17 cellular contexts compared by ENCODE assay signal in the genomic region with DNA sequence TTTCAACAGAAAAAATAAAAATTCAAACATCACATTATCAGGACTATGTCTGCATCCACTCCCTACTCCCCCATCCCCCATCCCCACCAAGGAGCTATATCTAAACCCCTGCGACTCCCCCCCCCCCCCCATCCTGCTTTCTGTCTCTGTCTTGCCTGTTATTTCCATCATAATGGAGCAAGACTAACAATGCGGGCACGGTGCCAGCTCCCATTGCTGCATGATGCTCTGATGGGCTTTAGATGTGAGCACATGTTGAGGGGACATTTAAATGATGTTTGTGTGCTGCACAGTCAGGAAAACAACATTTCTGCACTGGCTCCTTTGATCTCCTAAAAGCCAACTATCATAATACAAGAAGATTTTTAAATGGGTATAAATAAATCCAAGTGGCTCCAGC.
DNase-seq lines count a peak whose midpoint lies in the region; ATAC-seq and TF ChIP-seq lines count a peak whose summit lies in the region.
"Had no signal": no experiment of that assay in that cellular context is flagged by ENCODE, and none has a peak within 500 bp of the region (broad histone marks: within the 10 kb centered on the region; RNA-seq: fewer than 3 reads in every experiment).

No MANE protein-coding gene starts in this region.

- H2BK5ac ChIP-seq in neuronal stem cell (ENCODE audit: low read length), result no peak overlapping the region

- H3K4ac ChIP-seq in neuronal stem cell (ENCODE audit: low read length), result no peak overlapping the region

- H2BK15ac ChIP-seq in neuronal stem cell (ENCODE audit: low read length), result no peak overlapping the region

- intact Hi-C loops in body of pancreas (cut with DNase I), result no loop called here
- intact Hi-C loops in activated T-helper 2 cell treated with anti-CD3 and anti-CD28 coated beads, Interferon-gamma antibody, Interleukin-2, Interleukin-4, amounts not matched to agents 10 μg/mL and 5 μg/mL and 100 μg/mL, durations not matched to agents 14 hours and 24 hours and 36 hours (cut with micrococcal nuclease), result no loop called here

- no peak overlapping the region for H4K8ac ChIP-seq in neuronal stem cell (ENCODE audit: low read depth, low read length)

- H3K9ac ChIP-seq in neuronal stem cell (ENCODE audit: low read depth, low read length, poor library complexity), result no peak overlapping the region
- H3K9ac ChIP-seq: parathyroid adenoma had no signal

- peak; percentile 74 for DNase-seq in BE2C
- peak; percentile 64 for DNase-seq in NCI-H1105 treated with DMSO at 0.1 percent for 48 hours (lab: John Stamatoyannopoulos, UW)
- DNase-seq in body of pancreas, result peak in 3 of 4 donors; percentile 13 to 35 (median 20)
- peak; percentile 36 for DNase-seq in iPS-NIHi11 (ENCODE audit: low spot score)
- no peak for DNase-seq in activated T-helper 2 cell treated with anti-CD3 and anti-CD28 coated beads, Interferon-gamma antibody, Interleukin-2, Interleukin-4, amounts not matched to agents 10 μg/mL and 5 μg/mL and 100 μg/mL, durations not matched to agents 14 hours and 24 hours and 36 hours (ENCODE audit: low spot score)
- no peak for DNase-seq in neuronal stem cell (ENCODE audit: low spot score)
- no peak for DNase-seq in NCI-H446 treated with DMSO at 0.1 percent for 48 hours (lab: John Stamatoyannopoulos, UW)
- DNase-seq: activated effector memory CD4-positive, alpha-beta T cell treated with Interleukin-2 at 50 U/mL for 16 hours; AML-193; DMS79 treated with DMSO at 0.1 percent for 48 hours; effector memory CD8-positive, alpha-beta T cell; foreskin keratinocyte; HCEC 1CT; NCI-H2029 treated with DMSO at 0.1 percent for 48 hours had no signal

- no peak overlapping the region for H3K4me3 Mint-ChIP-seq in activated T-helper 2 cell treated with anti-CD3 and anti-CD28 coated beads, Interferon-gamma antibody, Interleukin-2, Interleukin-4, amounts not matched to agents 10 μg/mL and 5 μg/mL and 100 μg/mL, durations not matched to agents 14 hours and 24 hours and 36 hours (ENCODE audit: low read depth)
- H3K4me3 Mint-ChIP-seq: effector memory CD8-positive, alpha-beta T cell had no signal

- H2AK5ac ChIP-seq in neuronal stem cell (ENCODE audit: low read depth, low read length), result no peak overlapping the region

- no peak overlapping the region for H4K91ac ChIP-seq in neuronal stem cell (ENCODE audit: low read depth, low read length, poor library complexity)

- H3K4me2 ChIP-seq in neuronal stem cell (ENCODE audit: insufficient read depth, low read length, poor library complexity, severe bottlenecking), result no peak overlapping the region

- H3K4me1 Mint-ChIP-seq in activated T-helper 2 cell treated with anti-CD3 and anti-CD28 coated beads, Interferon-gamma antibody, Interleukin-2, Interleukin-4, amounts not matched to agents 10 μg/mL and 5 μg/mL and 100 μg/mL, durations not matched to agents 14 hours and 24 hours and 36 hours (ENCODE audit: low read depth), result no peaks in the 10 kb centered on the region

- no peaks in the 10 kb centered on the region for H3K27me3 ChIP-seq in BE2C
- H3K27me3 ChIP-seq in body of pancreas, result no peaks in the 10 kb centered on the region
- H3K27me3 ChIP-seq in neuronal stem cell (ENCODE audit: control insufficient read depth in 3 of 3, insufficient read depth in 3 of 3, low read depth in 1 of 3, low read length in 3 of 3), result no peaks in the 10 kb centered on the region
- H3K27me3 ChIP-seq: foreskin keratinocyte had no signal

- no peak overlapping the region for H3K27ac Mint-ChIP-seq in activated T-helper 2 cell treated with anti-CD3 and anti-CD28 coated beads, Interferon-gamma antibody, Interleukin-2, Interleukin-4, amounts not matched to agents 10 μg/mL and 5 μg/mL and 100 μg/mL, durations not matched to agents 14 hours and 24 hours and 36 hours
- H3K27ac Mint-ChIP-seq: effector memory CD8-positive, alpha-beta T cell had no signal

- no peaks in the 10 kb centered on the region for H3K36me3 ChIP-seq in BE2C
- no peaks in the 10 kb centered on the region for H3K36me3 ChIP-seq in body of pancreas (replicated peaks in 1 of 2; ENCODE audit: insufficient read depth in 1 of 2, low read depth in 2 of 2)
- H3K36me3 ChIP-seq in neuronal stem cell (replicated peaks in 1 of 2; ENCODE audit: control insufficient read depth in 2 of 2, insufficient read depth in 2 of 2, low read length in 2 of 2), result no peaks in the 10 kb centered on the region

- no peak overlapping the region for H3K18ac ChIP-seq in neuronal stem cell (ENCODE audit: low read length)

- no peak for TF ChIP-seq POLR2A in body of pancreas (IDR thresholded peaks at IDR 0.05)

- H3K4me3 ChIP-seq in BE2C (ENCODE audit: low read depth, low read length) (no peak overlapping the region), body of pancreas (no peak overlapping the region), neuronal stem cell (ENCODE audit: low read length in 2 of 2) (no peak overlapping the region)
- H3K4me3 ChIP-seq: mucosa of descending colon had no signal

- H3K14ac ChIP-seq in neuronal stem cell (ENCODE audit: low read length), result no peak overlapping the region

- no peaks in the 10 kb centered on the region for H3K79me1 ChIP-seq in neuronal stem cell (ENCODE audit: low read depth, low read length)

- H3K36me3 Mint-ChIP-seq in activated T-helper 2 cell treated with anti-CD3 and anti-CD28 coated beads, Interferon-gamma antibody, Interleukin-2, Interleukin-4, amounts not matched to agents 10 μg/mL and 5 μg/mL and 100 μg/mL, durations not matched to agents 14 hours and 24 hours and 36 hours (ENCODE audit: low read depth), result no peaks in the 10 kb centered on the region

- WGBS in body of pancreas, 2 donors, result 28 to 48% methylated on average over 3 of the region's 3 CpGs
- WGBS in neuronal stem cell (ENCODE audit: extremely low coverage in 2 of 2, insufficient read length in 2 of 2, insufficient replicate concordance in 1 of 2), 2 donors, result no CpG with 5 or more reads among the region's 3 CpGs

- no peaks in the 10 kb centered on the region for H3K27me3 Mint-ChIP-seq in activated T-helper 2 cell treated with anti-CD3 and anti-CD28 coated beads, Interferon-gamma antibody, Interleukin-2, Interleukin-4, amounts not matched to agents 10 μg/mL and 5 μg/mL and 100 μg/mL, durations not matched to agents 14 hours and 24 hours and 36 hours (ENCODE audit: low read depth)
- H3K27me3 Mint-ChIP-seq: effector memory CD8-positive, alpha-beta T cell had no signal

- no peak overlapping the region for H3K23ac ChIP-seq in neuronal stem cell (ENCODE audit: low read depth, low read length, poor library complexity)

- H2BK12ac ChIP-seq in neuronal stem cell (ENCODE audit: low read length), result no peak overlapping the region

- H2BK120ac ChIP-seq in neuronal stem cell (ENCODE audit: low read depth, low read length), result no peak overlapping the region

- H3K9me3 ChIP-seq in BE2C (no peaks in the 10 kb centered on the region), body of pancreas (no peaks in the 10 kb centered on the region), neuronal stem cell (replicated peaks in 1 of 2; ENCODE audit: control insufficient read depth in 2 of 2, insufficient read depth in 1 of 2, low read depth in 1 of 2, low read length in 2 of 2) (no peaks in the 10 kb centered on the region)
- H3K9me3 ChIP-seq: mucosa of descending colon had no signal

- no peaks in the 10 kb centered on the region for H3K4me1 ChIP-seq in BE2C
- H3K4me1 ChIP-seq in body of pancreas, result no peaks in the 10 kb centered on the region
- peaks cover 5 to 6% of the 10 kb centered on the region in 2 donors for H3K4me1 ChIP-seq in neuronal stem cell (ENCODE audit: control insufficient read depth in 2 of 2, insufficient read depth in 1 of 2, low read depth in 1 of 2, low read length in 2 of 2)
- H3K4me1 ChIP-seq: foreskin keratinocyte, parathyroid adenoma had no signal

- ATAC-seq in body of pancreas (no peak), GM19328 (IDR thresholded peaks at IDR 0.05; ENCODE audit: unreplicated experiment) (no peak)
- ATAC-seq: effector memory CD8-positive, alpha-beta T cell; foreskin keratinocyte; mucosa of descending colon had no signal

- no peak overlapping the region for H2AFZ ChIP-seq in neuronal stem cell (ENCODE audit: low read length)
- H2AFZ ChIP-seq: parathyroid adenoma had no signal

- peaks cover 17% of the 10 kb centered on the region for H3K9me3 Mint-ChIP-seq in activated T-helper 2 cell treated with anti-CD3 and anti-CD28 coated beads, Interferon-gamma antibody, Interleukin-2, Interleukin-4, amounts not matched to agents 10 μg/mL and 5 μg/mL and 100 μg/mL, durations not matched to agents 14 hours and 24 hours and 36 hours

- TF ChIP-seq CTCF in BE2C (IDR thresholded peaks at IDR 0.05; ENCODE audit: low read depth, low read length), result no peak
- TF ChIP-seq CTCF in body of pancreas (IDR thresholded peaks at IDR 0.05), result no peak

- no peak overlapping the region for H3K27ac ChIP-seq in body of pancreas
- no peak overlapping the region for H3K27ac ChIP-seq in neuronal stem cell (replicated peaks; ENCODE audit: low read length)
- H3K27ac ChIP-seq: foreskin keratinocyte, parathyroid adenoma had no signal

Comparison
In these comparisons a context has a peak if more than half of its experiments do, and no peak if none do; other contexts are left out.
1. DNase-seq: peak in BE2C (single experiment), NCI-H1105 treated with DMSO at 0.1 percent for 48 hours (single experiment), body of pancreas (3 of 4) and iPS-NIHi11 (single experiment); none in activated T-helper 2 cell treated with anti-CD3 and anti-CD28 coated beads, Interferon-gamma antibody, Interleukin-2, Interleukin-4, amounts not matched to agents 10 μg/mL and 5 μg/mL and 100 μg/mL, durations not matched to agents 14 hours and 24 hours and 36 hours (single experiment), neuronal stem cell (single experiment) and NCI-H446 treated with DMSO at 0.1 percent for 48 hours (single experiment).